In genomic region chr11:3129591-3130268, GRCh38 we compare ENCODE assay signal across 1 cellular context.
TF ChIP-seq lines count a peak whose summit lies in the region.

No MANE protein-coding gene starts in this region.

TF ChIP-seq in WTC11, 78 proteins besides CTCF, POLR2A, EP300 and RAD21:
- TF ChIP-seq ARID4B (CRISPR knock-in tag; IDR thresholded peaks at IDR 0.05; ENCODE audit: borderline replicate concordance), result no peak
- TF ChIP-seq ZNF317 (CRISPR knock-in tag; IDR thresholded peaks at IDR 0.05; ENCODE audit: borderline replicate concordance, low read depth), result no peak
- no peak for TF ChIP-seq NFE2L1 (CRISPR knock-in tag; IDR thresholded peaks at IDR 0.05)
- TF ChIP-seq TEAD1 (CRISPR knock-in tag; IDR thresholded peaks at IDR 0.05), result no peak
- no peak for TF ChIP-seq ZNF138 (CRISPR knock-in tag; conservative IDR thresholded peaks at IDR 0.05)
- no peak for TF ChIP-seq JUN (CRISPR knock-in tag; IDR thresholded peaks at IDR 0.05)
- TF ChIP-seq TCF7 (CRISPR knock-in tag; IDR thresholded peaks at IDR 0.05; ENCODE audit: low read depth), result no peak
- TF ChIP-seq GRHL2 (CRISPR knock-in tag; IDR thresholded peaks at IDR 0.05; ENCODE audit: insufficient replicate concordance, severe bottlenecking), result no peak
- no peak for TF ChIP-seq GABPB1 (CRISPR knock-in tag; IDR thresholded peaks at IDR 0.05)
- no peak for TF ChIP-seq AR (CRISPR knock-in tag; IDR thresholded peaks at IDR 0.05)
- no peak for TF ChIP-seq FOXK1 (CRISPR knock-in tag; IDR thresholded peaks at IDR 0.05)
- no peak for TF ChIP-seq ZMAT4 (CRISPR knock-in tag; IDR thresholded peaks at IDR 0.05)
- no peak for TF ChIP-seq MLX (CRISPR knock-in tag; IDR thresholded peaks at IDR 0.05)
- no peak for TF ChIP-seq ELF4 (CRISPR knock-in tag; IDR thresholded peaks at IDR 0.05; ENCODE audit: low read depth)
- no peak for TF ChIP-seq PREB (CRISPR knock-in tag; IDR thresholded peaks at IDR 0.05; ENCODE audit: borderline replicate concordance)
- no peak for TF ChIP-seq EMX1 (CRISPR knock-in tag; IDR thresholded peaks at IDR 0.05)
- no peak for TF ChIP-seq NFATC4 (CRISPR knock-in tag; IDR thresholded peaks at IDR 0.05)
- TF ChIP-seq ZBTB43 (CRISPR knock-in tag; IDR thresholded peaks at IDR 0.05), result no peak
